Comparison of ENCODE assay signal across 1 cellular context in the genomic region with DNA sequence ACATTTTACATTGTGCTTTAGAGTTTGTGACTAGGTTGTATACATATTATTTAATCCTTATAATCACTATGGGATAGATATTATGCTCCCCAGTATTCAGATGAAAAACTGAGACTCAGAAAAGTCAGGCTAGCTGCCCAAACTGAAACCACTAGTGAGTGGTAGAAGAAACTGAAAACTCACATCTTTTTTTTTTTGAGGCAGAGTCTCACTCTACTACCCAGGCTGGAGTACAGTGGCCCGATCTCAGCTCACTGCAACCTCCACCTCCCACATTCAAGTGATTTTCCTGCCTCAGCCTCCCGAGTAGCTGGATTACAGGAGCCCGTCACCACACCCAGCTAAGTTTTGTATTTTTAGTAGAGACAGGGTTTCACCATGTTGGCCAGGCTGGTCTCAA.
TF ChIP-seq lines count a peak whose summit lies in the region.

No MANE protein-coding gene starts in this region.

TF ChIP-seq in HepG2, 621 proteins besides CTCF, POLR2A, EP300 and RAD21:
- TF ChIP-seq ATF7 (IDR thresholded peaks at IDR 0.05) (no peak), ATF7 (CRISPR knock-in tag; IDR thresholded peaks at IDR 0.05) (no peak), MTA3 (CRISPR knock-in tag; IDR thresholded peaks at IDR 0.05) (no peak), ZNF362 (CRISPR knock-in tag; IDR thresholded peaks at IDR 0.05; ENCODE audit: borderline replicate concordance) (no peak), NR2F6 (IDR thresholded peaks at IDR 0.05) (no peak), NR2F6 (CRISPR knock-in tag; IDR thresholded peaks at IDR 0.05) (no peak), BORCS8-MEF2B (CRISPR knock-in tag; IDR thresholded peaks at IDR 0.05) (no peak), KLF13 (CRISPR knock-in tag; IDR thresholded peaks at IDR 0.05) (no peak), ATF3 (CRISPR knock-in tag; IDR thresholded peaks at IDR 0.05) (no peak), SRSF4 (IDR thresholded peaks at IDR 0.05; ENCODE audit: low read depth, low read length, poor library complexity, severe bottlenecking) (no peak), THAP11 (CRISPR knock-in tag; IDR thresholded peaks at IDR 0.05) (no peak), ZNF605 (CRISPR knock-in tag; IDR thresholded peaks at IDR 0.05) (no peak), SOX5 (CRISPR knock-in tag; IDR thresholded peaks at IDR 0.05; ENCODE audit: borderline replicate concordance) (no peak), ZSCAN29 (CRISPR knock-in tag; conservative IDR thresholded peaks at IDR 0.05) (no peak), ZNF383 (CRISPR knock-in tag; IDR thresholded peaks at IDR 0.05; ENCODE audit: borderline replicate concordance) (no peak), ZNF879 (CRISPR knock-in tag; IDR thresholded peaks at IDR 0.05) (no peak), GATA4 (IDR thresholded peaks at IDR 0.05; ENCODE audit: borderline replicate concordance, low read depth) (no peak), MEF2D (CRISPR knock-in tag; IDR thresholded peaks at IDR 0.05) (no peak), NR1H2 (CRISPR knock-in tag; IDR thresholded peaks at IDR 0.05; ENCODE audit: borderline replicate concordance, low read depth) (no peak), POLR2AphosphoS5 (IDR thresholded peaks at IDR 0.05; ENCODE audit: low read depth, low read length) (no peak)
- TF ChIP-seq, protein P1, sequence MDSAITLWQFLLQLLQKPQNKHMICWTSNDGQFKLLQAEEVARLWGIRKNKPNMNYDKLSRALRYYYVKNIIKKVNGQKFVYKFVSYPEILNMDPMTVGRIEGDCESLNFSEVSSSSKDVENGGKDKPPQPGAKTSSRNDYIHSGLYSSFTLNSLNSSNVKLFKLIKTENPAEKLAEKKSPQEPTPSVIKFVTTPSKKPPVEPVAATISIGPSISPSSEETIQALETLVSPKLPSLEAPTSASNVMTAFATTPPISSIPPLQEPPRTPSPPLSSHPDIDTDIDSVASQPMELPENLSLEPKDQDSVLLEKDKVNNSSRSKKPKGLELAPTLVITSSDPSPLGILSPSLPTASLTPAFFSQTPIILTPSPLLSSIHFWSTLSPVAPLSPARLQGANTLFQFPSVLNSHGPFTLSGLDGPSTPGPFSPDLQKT (CRISPR knock-in tag; IDR thresholded peaks at IDR 0.05; ENCODE audit: borderline replicate concordance): no peak
